ENCODE assay signal across 1 cellular context in the genomic region with DNA sequence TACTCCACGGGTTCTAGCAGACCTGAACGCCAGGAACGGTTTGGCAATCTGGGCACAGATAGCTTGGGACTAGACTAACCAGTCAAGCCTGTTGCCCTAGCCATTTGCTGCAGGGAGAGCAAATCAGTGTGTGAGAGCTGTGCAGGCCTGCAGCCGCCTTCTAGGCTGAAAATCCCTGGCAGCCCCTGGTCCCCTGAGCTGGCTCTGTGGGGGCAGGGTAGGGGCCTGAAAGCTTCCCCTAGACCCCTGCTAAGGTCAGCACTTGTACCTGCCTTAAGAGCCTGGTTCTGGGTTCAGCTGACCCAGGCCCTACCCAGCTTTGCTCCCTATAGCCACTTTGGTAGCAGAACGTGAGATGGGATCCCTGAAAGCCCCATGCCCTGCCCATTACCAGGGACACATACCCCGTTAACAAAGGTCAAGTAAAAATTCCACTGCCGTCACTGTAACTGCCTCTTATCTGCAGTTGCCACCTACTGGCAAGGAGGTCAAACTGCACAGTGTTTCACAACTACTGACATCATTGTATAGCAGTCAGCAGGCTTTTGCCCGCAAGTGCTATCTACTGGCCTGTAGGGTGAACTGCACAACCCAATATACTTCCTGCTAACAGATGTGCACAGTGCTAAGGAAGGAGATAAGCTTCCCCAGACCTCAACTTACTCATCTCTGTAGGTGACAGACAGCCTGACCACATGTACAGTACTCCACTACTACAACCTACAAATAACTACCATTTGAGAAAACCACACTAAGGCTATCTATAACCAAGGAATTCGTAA.
TF ChIP-seq lines count a peak whose summit lies in the region.

No MANE protein-coding gene starts in this region.

TF ChIP-seq in HepG2, 621 proteins besides CTCF, POLR2A, EP300 and RAD21 (continued from another document and continues in another):
- TF ChIP-seq, protein P1, sequence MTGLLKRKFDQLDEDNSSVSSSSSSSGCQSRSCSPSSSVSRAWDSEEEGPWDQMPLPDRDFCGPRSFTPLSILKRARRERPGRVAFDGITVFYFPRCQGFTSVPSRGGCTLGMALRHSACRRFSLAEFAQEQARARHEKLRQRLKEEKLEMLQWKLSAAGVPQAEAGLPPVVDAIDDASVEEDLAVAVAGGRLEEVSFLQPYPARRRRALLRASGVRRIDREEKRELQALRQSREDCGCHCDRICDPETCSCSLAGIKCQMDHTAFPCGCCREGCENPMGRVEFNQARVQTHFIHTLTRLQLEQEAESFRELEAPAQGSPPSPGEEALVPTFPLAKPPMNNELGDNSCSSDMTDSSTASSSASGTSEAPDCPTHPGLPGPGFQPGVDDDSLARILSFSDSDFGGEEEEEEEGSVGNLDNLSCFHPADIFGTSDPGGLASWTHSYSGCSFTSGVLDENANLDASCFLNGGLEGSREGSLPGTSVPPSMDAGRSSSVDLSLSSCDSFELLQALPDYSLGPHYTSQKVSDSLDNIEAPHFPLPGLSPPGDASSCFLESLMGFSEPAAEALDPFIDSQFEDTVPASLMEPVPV (CRISPR knock-in tag; IDR thresholded peaks at IDR 0.05), result no peak
- TF ChIP-seq EHMT2 (IDR thresholded peaks at IDR 0.05; ENCODE audit: borderline replicate concordance, low read depth, low read length) (no peak; the same call in 1 of the 2 replicates), ZNF367 (CRISPR knock-in tag; IDR thresholded peaks at IDR 0.05; ENCODE audit: borderline replicate concordance) (no peak), ZNF205 (CRISPR knock-in tag; IDR thresholded peaks at IDR 0.05) (no peak), ZSCAN30 (CRISPR knock-in tag; IDR thresholded peaks at IDR 0.05) (0 out of 2 replicates have a peak, but pooled peaks have one; percentile 52), KLF9 (CRISPR knock-in tag; IDR thresholded peaks at IDR 0.05; ENCODE audit: low read depth) (no peak), SAFB2 (CRISPR knock-in tag; IDR thresholded peaks at IDR 0.05; ENCODE audit: borderline replicate concordance, low read depth) (no peak), RBM39 (IDR thresholded peaks at IDR 0.05; ENCODE audit: low read depth, low read length, poor library complexity, severe bottlenecking) (no peak), NR2C2 (CRISPR knock-in tag; IDR thresholded peaks at IDR 0.05; ENCODE audit: borderline replicate concordance) (peak; percentile 40; the same call in 1 of the 2 replicates), TSC22D2 (CRISPR knock-in tag; IDR thresholded peaks at IDR 0.05; ENCODE audit: borderline replicate concordance) (no peak), HDAC6 (IDR thresholded peaks at IDR 0.05; ENCODE audit: low read depth, low read length) (no peak), ZNF749 (CRISPR knock-in tag; IDR thresholded peaks at IDR 0.05; ENCODE audit: borderline replicate concordance) (no peak), RARG (CRISPR knock-in tag; IDR thresholded peaks at IDR 0.05; ENCODE audit: low read depth) (no peak), CBX5 (CRISPR knock-in tag; IDR thresholded peaks at IDR 0.05; ENCODE audit: borderline replicate concordance) (peak; percentile 80; the same call in 1 of the 2 replicates), ZSCAN21 (CRISPR knock-in tag; IDR thresholded peaks at IDR 0.05; ENCODE audit: borderline replicate concordance) (0 out of 2 replicates have a peak, but pooled peaks have one; percentile 65), ZNF878 (CRISPR knock-in tag; IDR thresholded peaks at IDR 0.05) (no peak), FOXA3 (CRISPR knock-in tag; IDR thresholded peaks at IDR 0.05) (peak; percentile 21; the same call in 1 of the 2 replicates), TCF7L2 (IDR thresholded peaks at IDR 0.05; ENCODE audit: low read depth, low read length) (no peak), ZNF629 (CRISPR knock-in tag; conservative IDR thresholded peaks at IDR 0.05) (0 out of 2 replicates have a peak, but pooled peaks have one; percentile 15), GABPA (IDR thresholded peaks at IDR 0.05; ENCODE audit: low read depth, low read length) (no peak), GABPA (CRISPR knock-in tag; IDR thresholded peaks at IDR 0.05; ENCODE audit: low read depth) (peak; percentile 4; the same call in 1 of the 2 replicates), ZNF776 (CRISPR knock-in tag; IDR thresholded peaks at IDR 0.05) (no peak), POLR2AphosphoS2 (IDR thresholded peaks at IDR 0.05; ENCODE audit: low read depth, low read length) (no peak)
- TF ChIP-seq, protein P2, sequence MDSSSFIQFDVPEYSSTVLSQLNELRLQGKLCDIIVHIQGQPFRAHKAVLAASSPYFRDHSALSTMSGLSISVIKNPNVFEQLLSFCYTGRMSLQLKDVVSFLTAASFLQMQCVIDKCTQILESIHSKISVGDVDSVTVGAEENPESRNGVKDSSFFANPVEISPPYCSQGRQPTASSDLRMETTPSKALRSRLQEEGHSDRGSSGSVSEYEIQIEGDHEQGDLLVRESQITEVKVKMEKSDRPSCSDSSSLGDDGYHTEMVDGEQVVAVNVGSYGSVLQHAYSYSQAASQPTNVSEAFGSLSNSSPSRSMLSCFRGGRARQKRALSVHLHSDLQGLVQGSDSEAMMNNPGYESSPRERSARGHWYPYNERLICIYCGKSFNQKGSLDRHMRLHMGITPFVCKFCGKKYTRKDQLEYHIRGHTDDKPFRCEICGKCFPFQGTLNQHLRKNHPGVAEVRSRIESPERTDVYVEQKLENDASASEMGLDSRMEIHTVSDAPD (CRISPR knock-in tag; IDR thresholded peaks at IDR 0.05), result no peak
- TF ChIP-seq, protein P3, sequence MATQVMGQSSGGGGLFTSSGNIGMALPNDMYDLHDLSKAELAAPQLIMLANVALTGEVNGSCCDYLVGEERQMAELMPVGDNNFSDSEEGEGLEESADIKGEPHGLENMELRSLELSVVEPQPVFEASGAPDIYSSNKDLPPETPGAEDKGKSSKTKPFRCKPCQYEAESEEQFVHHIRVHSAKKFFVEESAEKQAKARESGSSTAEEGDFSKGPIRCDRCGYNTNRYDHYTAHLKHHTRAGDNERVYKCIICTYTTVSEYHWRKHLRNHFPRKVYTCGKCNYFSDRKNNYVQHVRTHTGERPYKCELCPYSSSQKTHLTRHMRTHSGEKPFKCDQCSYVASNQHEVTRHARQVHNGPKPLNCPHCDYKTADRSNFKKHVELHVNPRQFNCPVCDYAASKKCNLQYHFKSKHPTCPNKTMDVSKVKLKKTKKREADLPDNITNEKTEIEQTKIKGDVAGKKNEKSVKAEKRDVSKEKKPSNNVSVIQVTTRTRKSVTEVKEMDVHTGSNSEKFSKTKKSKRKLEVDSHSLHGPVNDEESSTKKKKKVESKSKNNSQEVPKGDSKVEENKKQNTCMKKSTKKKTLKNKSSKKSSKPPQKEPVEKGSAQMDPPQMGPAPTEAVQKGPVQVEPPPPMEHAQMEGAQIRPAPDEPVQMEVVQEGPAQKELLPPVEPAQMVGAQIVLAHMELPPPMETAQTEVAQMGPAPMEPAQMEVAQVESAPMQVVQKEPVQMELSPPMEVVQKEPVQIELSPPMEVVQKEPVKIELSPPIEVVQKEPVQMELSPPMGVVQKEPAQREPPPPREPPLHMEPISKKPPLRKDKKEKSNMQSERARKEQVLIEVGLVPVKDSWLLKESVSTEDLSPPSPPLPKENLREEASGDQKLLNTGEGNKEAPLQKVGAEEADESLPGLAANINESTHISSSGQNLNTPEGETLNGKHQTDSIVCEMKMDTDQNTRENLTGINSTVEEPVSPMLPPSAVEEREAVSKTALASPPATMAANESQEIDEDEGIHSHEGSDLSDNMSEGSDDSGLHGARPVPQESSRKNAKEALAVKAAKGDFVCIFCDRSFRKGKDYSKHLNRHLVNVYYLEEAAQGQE (IDR thresholded peaks at IDR 0.05; ENCODE audit: borderline replicate concordance in 1 of 2, low read depth in 1 of 2, low read length in 2 of 2), result no peak
- TF ChIP-seq, protein P4, sequence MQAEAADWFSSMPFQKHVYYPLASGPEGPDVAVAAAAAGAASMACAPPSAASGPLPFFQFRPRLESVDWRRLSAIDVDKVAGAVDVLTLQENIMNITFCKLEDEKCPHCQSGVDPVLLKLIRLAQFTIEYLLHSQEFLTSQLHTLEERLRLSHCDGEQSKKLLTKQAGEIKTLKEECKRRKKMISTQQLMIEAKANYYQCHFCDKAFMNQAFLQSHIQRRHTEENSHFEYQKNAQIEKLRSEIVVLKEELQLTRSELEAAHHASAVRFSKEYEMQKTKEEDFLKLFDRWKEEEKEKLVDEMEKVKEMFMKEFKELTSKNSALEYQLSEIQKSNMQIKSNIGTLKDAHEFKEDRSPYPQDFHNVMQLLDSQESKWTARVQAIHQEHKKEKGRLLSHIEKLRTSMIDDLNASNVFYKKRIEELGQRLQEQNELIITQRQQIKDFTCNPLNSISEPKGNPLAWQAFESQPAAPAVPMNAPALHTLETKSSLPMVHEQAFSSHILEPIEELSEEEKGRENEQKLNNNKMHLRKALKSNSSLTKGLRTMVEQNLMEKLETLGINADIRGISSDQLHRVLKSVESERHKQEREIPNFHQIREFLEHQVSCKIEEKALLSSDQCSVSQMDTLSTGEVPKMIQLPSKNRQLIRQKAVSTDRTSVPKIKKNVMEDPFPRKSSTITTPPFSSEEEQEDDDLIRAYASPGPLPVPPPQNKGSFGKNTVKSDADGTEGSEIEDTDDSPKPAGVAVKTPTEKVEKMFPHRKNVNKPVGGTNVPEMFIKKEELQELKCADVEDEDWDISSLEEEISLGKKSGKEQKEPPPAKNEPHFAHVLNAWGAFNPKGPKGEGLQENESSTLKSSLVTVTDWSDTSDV (CRISPR knock-in tag; IDR thresholded peaks at IDR 0.05), result no peak
- TF ChIP-seq, protein P5, sequence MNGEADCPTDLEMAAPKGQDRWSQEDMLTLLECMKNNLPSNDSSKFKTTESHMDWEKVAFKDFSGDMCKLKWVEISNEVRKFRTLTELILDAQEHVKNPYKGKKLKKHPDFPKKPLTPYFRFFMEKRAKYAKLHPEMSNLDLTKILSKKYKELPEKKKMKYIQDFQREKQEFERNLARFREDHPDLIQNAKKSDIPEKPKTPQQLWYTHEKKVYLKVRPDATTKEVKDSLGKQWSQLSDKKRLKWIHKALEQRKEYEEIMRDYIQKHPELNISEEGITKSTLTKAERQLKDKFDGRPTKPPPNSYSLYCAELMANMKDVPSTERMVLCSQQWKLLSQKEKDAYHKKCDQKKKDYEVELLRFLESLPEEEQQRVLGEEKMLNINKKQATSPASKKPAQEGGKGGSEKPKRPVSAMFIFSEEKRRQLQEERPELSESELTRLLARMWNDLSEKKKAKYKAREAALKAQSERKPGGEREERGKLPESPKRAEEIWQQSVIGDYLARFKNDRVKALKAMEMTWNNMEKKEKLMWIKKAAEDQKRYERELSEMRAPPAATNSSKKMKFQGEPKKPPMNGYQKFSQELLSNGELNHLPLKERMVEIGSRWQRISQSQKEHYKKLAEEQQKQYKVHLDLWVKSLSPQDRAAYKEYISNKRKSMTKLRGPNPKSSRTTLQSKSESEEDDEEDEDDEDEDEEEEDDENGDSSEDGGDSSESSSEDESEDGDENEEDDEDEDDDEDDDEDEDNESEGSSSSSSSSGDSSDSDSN (CRISPR knock-in tag; IDR thresholded peaks at IDR 0.05), result no peak
- TF ChIP-seq, protein P6, sequence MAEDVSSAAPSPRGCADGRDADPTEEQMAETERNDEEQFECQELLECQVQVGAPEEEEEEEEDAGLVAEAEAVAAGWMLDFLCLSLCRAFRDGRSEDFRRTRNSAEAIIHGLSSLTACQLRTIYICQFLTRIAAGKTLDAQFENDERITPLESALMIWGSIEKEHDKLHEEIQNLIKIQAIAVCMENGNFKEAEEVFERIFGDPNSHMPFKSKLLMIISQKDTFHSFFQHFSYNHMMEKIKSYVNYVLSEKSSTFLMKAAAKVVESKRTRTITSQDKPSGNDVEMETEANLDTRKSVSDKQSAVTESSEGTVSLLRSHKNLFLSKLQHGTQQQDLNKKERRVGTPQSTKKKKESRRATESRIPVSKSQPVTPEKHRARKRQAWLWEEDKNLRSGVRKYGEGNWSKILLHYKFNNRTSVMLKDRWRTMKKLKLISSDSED (CRISPR knock-in tag; IDR thresholded peaks at IDR 0.05), result no peak
- TF ChIP-seq, protein P7, sequence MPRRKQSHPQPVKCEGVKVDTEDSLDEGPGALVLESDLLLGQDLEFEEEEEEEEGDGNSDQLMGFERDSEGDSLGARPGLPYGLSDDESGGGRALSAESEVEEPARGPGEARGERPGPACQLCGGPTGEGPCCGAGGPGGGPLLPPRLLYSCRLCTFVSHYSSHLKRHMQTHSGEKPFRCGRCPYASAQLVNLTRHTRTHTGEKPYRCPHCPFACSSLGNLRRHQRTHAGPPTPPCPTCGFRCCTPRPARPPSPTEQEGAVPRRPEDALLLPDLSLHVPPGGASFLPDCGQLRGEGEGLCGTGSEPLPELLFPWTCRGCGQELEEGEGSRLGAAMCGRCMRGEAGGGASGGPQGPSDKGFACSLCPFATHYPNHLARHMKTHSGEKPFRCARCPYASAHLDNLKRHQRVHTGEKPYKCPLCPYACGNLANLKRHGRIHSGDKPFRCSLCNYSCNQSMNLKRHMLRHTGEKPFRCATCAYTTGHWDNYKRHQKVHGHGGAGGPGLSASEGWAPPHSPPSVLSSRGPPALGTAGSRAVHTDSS (CRISPR knock-in tag; conservative IDR thresholded peaks at IDR 0.05), result no peak
- TF ChIP-seq, protein P8, sequence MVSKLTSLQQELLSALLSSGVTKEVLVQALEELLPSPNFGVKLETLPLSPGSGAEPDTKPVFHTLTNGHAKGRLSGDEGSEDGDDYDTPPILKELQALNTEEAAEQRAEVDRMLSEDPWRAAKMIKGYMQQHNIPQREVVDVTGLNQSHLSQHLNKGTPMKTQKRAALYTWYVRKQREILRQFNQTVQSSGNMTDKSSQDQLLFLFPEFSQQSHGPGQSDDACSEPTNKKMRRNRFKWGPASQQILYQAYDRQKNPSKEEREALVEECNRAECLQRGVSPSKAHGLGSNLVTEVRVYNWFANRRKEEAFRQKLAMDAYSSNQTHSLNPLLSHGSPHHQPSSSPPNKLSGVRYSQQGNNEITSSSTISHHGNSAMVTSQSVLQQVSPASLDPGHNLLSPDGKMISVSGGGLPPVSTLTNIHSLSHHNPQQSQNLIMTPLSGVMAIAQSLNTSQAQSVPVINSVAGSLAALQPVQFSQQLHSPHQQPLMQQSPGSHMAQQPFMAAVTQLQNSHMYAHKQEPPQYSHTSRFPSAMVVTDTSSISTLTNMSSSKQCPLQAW (CRISPR knock-in tag; IDR thresholded peaks at IDR 0.05), result no peak
- TF ChIP-seq, protein P9, sequence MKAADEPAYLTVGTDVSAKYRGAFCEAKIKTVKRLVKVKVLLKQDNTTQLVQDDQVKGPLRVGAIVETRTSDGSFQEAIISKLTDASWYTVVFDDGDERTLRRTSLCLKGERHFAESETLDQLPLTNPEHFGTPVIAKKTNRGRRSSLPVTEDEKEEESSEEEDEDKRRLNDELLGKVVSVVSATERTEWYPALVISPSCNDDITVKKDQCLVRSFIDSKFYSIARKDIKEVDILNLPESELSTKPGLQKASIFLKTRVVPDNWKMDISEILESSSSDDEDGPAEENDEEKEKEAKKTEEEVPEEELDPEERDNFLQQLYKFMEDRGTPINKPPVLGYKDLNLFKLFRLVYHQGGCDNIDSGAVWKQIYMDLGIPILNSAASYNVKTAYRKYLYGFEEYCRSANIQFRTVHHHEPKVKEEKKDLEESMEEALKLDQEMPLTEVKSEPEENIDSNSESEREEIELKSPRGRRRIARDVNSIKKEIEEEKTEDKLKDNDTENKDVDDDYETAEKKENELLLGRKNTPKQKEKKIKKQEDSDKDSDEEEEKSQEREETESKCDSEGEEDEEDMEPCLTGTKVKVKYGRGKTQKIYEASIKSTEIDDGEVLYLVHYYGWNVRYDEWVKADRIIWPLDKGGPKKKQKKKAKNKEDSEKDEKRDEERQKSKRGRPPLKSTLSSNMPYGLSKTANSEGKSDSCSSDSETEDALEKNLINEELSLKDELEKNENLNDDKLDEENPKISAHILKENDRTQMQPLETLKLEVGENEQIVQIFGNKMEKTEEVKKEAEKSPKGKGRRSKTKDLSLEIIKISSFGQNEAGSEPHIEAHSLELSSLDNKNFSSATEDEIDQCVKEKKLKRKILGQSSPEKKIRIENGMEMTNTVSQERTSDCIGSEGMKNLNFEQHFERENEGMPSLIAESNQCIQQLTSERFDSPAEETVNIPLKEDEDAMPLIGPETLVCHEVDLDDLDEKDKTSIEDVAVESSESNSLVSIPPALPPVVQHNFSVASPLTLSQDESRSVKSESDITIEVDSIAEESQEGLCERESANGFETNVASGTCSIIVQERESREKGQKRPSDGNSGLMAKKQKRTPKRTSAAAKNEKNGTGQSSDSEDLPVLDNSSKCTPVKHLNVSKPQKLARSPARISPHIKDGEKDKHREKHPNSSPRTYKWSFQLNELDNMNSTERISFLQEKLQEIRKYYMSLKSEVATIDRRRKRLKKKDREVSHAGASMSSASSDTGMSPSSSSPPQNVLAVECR (CRISPR knock-in tag; IDR thresholded peaks at IDR 0.05; ENCODE audit: borderline replicate concordance), result peak; percentile 23; the same call in 1 of the 2 replicates
